In genomic region chr1:21035794-21036193, GRCh38 we compare ENCODE assay signal across 17 cellular contexts.
"Had no signal": no experiment of that assay in that cellular context is flagged by ENCODE, and none has a peak within 500 bp of the region (broad histone marks: within the 10 kb centered on the region; RNA-seq: fewer than 3 reads in every experiment).

No MANE protein-coding gene starts in this region.

- DNase-seq: activated CD4-positive, alpha-beta T cell treated with anti-CD3 and anti-CD28 coated beads, Interleukin-2, amount 10 ng/mL, durations not matched to agents 24 days and 14 days; activated CD4-positive, alpha-beta T cell treated with anti-CD3 and anti-CD28 coated beads, Interleukin-2, amount 50 U/mL, for 48 hours; activated CD4-positive, CD25-positive, alpha-beta regulatory T cell treated with anti-CD3 and anti-CD28 coated beads, Interleukin-2, amount 50 U/mL, for 72 hours; activated CD8-positive, alpha-beta memory T cell treated with anti-CD3 and anti-CD28 coated beads, Interleukin-2, amount 10 ng/mL, durations not matched to agents 7 days and 5 days; activated gamma-delta T cell; activated naive CD4-positive, alpha-beta T cell treated with anti-CD3 and anti-CD28 coated beads for 36 hours; activated T-cell treated with anti-CD3 and anti-CD28 coated beads, Interleukin-2, amount 50 U/mL, for 4 hours; Karpas-422; MM.1S; NCI-H146; NCI-H187 treated with DMSO at 0.1 percent for 48 hours; NCI-H2081 treated with DMSO at 0.1 percent for 48 hours; NCI-H2171; NCI-H2227 treated with DMSO at 0.1 percent for 48 hours; NCI-H526; NCI-H82; SHP77 treated with DMSO at 0.1 percent for 48 hours had no signal

- ATAC-seq: activated CD8-positive, alpha-beta memory T cell treated with anti-CD3 and anti-CD28 coated beads, Interleukin-2, amount 10 ng/mL, durations not matched to agents 7 days and 5 days; activated T-cell treated with anti-CD3 and anti-CD28 coated beads, Interleukin-2, amount 50 U/mL, for 4 hours had no signal
